Comparison of ENCODE assay signal across 25 cellular contexts in genomic region chr20:3553663-3554062, GRCh38.
"Had no signal": no experiment of that assay in that cellular context is flagged by ENCODE, and none has a peak within 500 bp of the region (broad histone marks: within the 10 kb centered on the region; RNA-seq: fewer than 3 reads in every experiment).

No MANE protein-coding gene starts in this region.

- H3K36me3 ChIP-seq: MG63 had no signal

- H3K9me3 ChIP-seq: MG63, Peyer's patch, SJCRH30, SK-N-SH had no signal

- H3K27me3 ChIP-seq: MG63, Peyer's patch, SJCRH30 had no signal

- H3K4me1 ChIP-seq: Peyer's patch, SJCRH30 had no signal

- H3K27ac ChIP-seq: Peyer's patch, RWPE1, SJCRH30, VCaP had no signal

- DNase-seq: activated CD4-positive, alpha-beta T cell treated with anti-CD3 and anti-CD28 coated beads for 36 hours; activated CD4-positive, CD25-positive, alpha-beta regulatory T cell; activated CD8-positive, alpha-beta memory T cell treated with anti-CD3 and anti-CD28 coated beads, Interleukin-2, amount 50 U/mL, for 4 hours; activated CD8-positive, alpha-beta T cell treated with anti-CD3 and anti-CD28 coated beads for 36 hours; activated gamma-delta T cell; activated naive CD4-positive, alpha-beta T cell treated with anti-CD3 and anti-CD28 coated beads for 36 hours; activated T-cell treated with anti-CD3 and anti-CD28 coated beads, Interleukin-2, amount 50 U/mL, for 1 hour; cerebellar nuclear complex; MG63; NCI-H1105 treated with DMSO at 0.1 percent for 48 hours; NCI-H1436 treated with DMSO at 0.1 percent for 48 hours; NCI-H187; NCI-H2081; NCI-H2171; NCI-H2227 treated with DMSO at 0.1 percent for 48 hours; NCI-H446 treated with DMSO at 0.1 percent for 48 hours; NCI-H526 treated with DMSO at 0.1 percent for 48 hours; NCI-H82; Peyer's patch; Right ventricle myocardium superior; SJCRH30; SK-N-SH; T-helper 1 cell had no signal

- ATAC-seq: activated CD4-positive, alpha-beta T cell treated with anti-CD3 and anti-CD28 coated beads for 36 hours; activated CD8-positive, alpha-beta T cell treated with anti-CD3 and anti-CD28 coated beads for 36 hours had no signal

- H3K4me3 ChIP-seq: MG63, Peyer's patch, SJCRH30 had no signal

- H3K4me2 ChIP-seq: SK-N-SH had no signal
